In the genomic region with DNA sequence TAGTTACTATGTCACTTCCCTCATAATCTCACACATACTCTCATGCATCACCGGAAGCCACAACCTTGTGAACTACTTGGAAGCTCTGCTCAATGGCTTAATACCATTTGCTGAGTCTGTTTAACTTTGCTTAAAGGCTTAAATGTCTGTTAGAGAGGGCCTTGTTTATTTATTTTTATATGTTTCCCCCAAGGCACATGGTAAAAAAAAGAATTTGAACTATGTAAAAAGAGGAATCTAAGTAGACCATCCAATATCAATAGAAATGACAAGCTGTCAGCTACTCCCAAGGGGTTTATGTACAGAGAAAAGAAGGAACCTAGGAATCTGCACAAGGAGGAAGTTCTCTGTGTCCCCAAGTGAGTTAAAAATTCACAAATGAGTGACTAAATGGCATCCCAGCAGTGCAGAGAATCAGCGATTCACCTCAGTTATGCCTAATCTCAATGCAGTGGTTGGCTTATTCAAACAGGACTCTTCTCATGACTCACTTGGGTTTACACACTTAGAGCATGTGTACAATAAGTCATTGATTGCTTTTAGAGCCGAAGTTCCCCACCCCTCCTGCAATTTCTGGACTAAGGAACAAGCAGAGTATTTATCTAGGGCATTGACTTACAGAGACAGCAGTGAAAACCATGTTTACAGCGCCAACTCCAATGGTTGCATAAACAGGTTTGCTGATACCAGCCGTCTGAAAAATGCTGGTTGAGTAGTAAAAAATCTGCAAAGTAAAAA, we compare ENCODE assay signal across 10 cellular contexts. TPM values are rescaled to one million over a fixed set of nuclear protein-coding genes. Genes with fewer than 3 reads are reported as not detected.
DNase-seq lines count a peak whose midpoint lies in the region; ATAC-seq and TF ChIP-seq lines count a peak whose summit lies in the region.
"Had no signal": no experiment of that assay in that cellular context is flagged by ENCODE, and none has a peak within 500 bp of the region (broad histone marks: within the 10 kb centered on the region; RNA-seq: fewer than 3 reads in every experiment).

No MANE protein-coding gene starts in this region.

- H3K9me3 Mint-ChIP-seq in stimulated activated effector memory CD8-positive, alpha-beta T cell treated with anti-CD3 and anti-CD28 coated beads, Interleukin-12 subunit alpha, Interleukin-12 subunit beta, amount 100 ng/mL, for 72 hours = no peaks in the 10 kb centered on the region

- H3K4me1 Mint-ChIP-seq in stimulated activated effector memory CD8-positive, alpha-beta T cell treated with anti-CD3 and anti-CD28 coated beads, Interleukin-12 subunit alpha, Interleukin-12 subunit beta, amount 100 ng/mL, for 72 hours = peaks cover 6% of the 10 kb centered on the region

- no peaks in the 10 kb centered on the region for H3K9me3 ChIP-seq in HEK293 (ENCODE audit: control insufficient read depth, insufficient read depth, low read depth, low read length)

- no peak overlapping the region for H3K27ac Mint-ChIP-seq in stimulated activated effector memory CD8-positive, alpha-beta T cell treated with anti-CD3 and anti-CD28 coated beads, Interleukin-12 subunit alpha, Interleukin-12 subunit beta, amount 100 ng/mL, for 72 hours

- ATAC-seq in stimulated activated effector memory CD8-positive, alpha-beta T cell treated with anti-CD3 and anti-CD28 coated beads, Interleukin-12 subunit alpha, Interleukin-12 subunit beta, amount 100 ng/mL, for 72 hours = peak; percentile 95

- peaks cover 4% of the 10 kb centered on the region; the same call in 1 of the 2 replicates for H3K4me1 ChIP-seq in HEK293 (ENCODE audit: control insufficient read depth, insufficient read depth, low read length)

- no peak overlapping the region for H3K4me3 Mint-ChIP-seq in stimulated activated effector memory CD8-positive, alpha-beta T cell treated with anti-CD3 and anti-CD28 coated beads, Interleukin-12 subunit alpha, Interleukin-12 subunit beta, amount 100 ng/mL, for 72 hours

- no peak overlapping the region for H3K4me3 ChIP-seq in HEK293 (ENCODE audit: low read depth, low read length)
- H3K4me3 ChIP-seq: cardiac muscle cell had no signal

- DNase-seq in RKO (ENCODE audit: low spot score) = peak; percentile 27
- peak; percentile 34 for DNase-seq in fibroblast of the conjunctiva (ENCODE audit: low read depth)
- no peak for DNase-seq in stimulated activated effector memory CD8-positive, alpha-beta T cell treated with anti-CD3 and anti-CD28 coated beads, Interleukin-12 subunit alpha, Interleukin-12 subunit beta, amount 100 ng/mL, for 72 hours (ENCODE audit: low spot score in 2 of 2)
- no peak for DNase-seq in mesenteric fat pad (ENCODE audit: low spot score)
- no peak for DNase-seq in OCI-M2 (lab: John Stamatoyannopoulos, UW; ENCODE audit: unreplicated experiment)
- DNase-seq in middle frontal gyrus (ENCODE audit: extremely low spot score, low spot score) = no peak
- DNase-seq in NCI-H146 treated with DMSO at 0.1 percent for 48 hours (lab: John Stamatoyannopoulos, UW; ENCODE audit: unreplicated experiment) = no peak
- DNase-seq: activated CD4-positive, alpha-beta T cell treated with anti-CD3 and anti-CD28 coated beads, Interleukin-2, amount 50 U/mL, for 48 hours had no signal

- POLR2A ChIA-PET in HEK293 (lab: Yijun Ruan, JAX) = no interaction called here

- no peak overlapping the region for H3K27ac ChIP-seq in HEK293 (ENCODE audit: extremely low read depth, low read depth, low read length)
- H3K27ac ChIP-seq: cardiac muscle cell had no signal

- no peaks in the 10 kb centered on the region for H3K36me3 ChIP-seq in HEK293 (ENCODE audit: control insufficient read depth in 2 of 2, insufficient read depth in 1 of 2, low read length in 2 of 2)
- H3K36me3 ChIP-seq: cardiac muscle cell had no signal

- no peaks in the 10 kb centered on the region for H3K36me3 Mint-ChIP-seq in stimulated activated effector memory CD8-positive, alpha-beta T cell treated with anti-CD3 and anti-CD28 coated beads, Interleukin-12 subunit alpha, Interleukin-12 subunit beta, amount 100 ng/mL, for 72 hours

- CTCF ChIA-PET in HEK293 (lab: Yijun Ruan, JAX) = no interaction called here

- TF ChIP-seq CTCF in HEK293 (tag by site-specific recombination; IDR thresholded peaks at IDR 0.05) = no peak

TF ChIP-seq in HEK293, 187 proteins besides CTCF, POLR2A, EP300 and RAD21:
- TF ChIP-seq ZBTB20 (tag by site-specific recombination; IDR thresholded peaks at IDR 0.05) (peak; percentile 39; the same call in 1 of the 2 replicates), ZNF560 (tag by site-specific recombination; IDR thresholded peaks at IDR 0.05; ENCODE audit: borderline replicate concordance) (no peak)

RNA-seq across cellular contexts. Expression of a gene that starts 24.4 kb away (rescaled TPM):
- 0.26 TPM for total RNA-seq in mesenteric fat pad
- total RNA-seq: cardiac muscle cell had no signal

Comparison
In these comparisons a context has a peak if more than half of its experiments do, and no peak if none do; other contexts are left out.
1. DNase-seq: peak in RKO (single experiment) and fibroblast of the conjunctiva (single experiment); none in stimulated activated effector memory CD8-positive, alpha-beta T cell treated with anti-CD3 and anti-CD28 coated beads, Interleukin-12 subunit alpha, Interleukin-12 subunit beta, amount 100 ng/mL, for 72 hours (0 of 2), mesenteric fat pad (single experiment), OCI-M2 (single experiment), middle frontal gyrus (single experiment) and NCI-H146 treated with DMSO at 0.1 percent for 48 hours (single experiment).